In the genomic region with DNA sequence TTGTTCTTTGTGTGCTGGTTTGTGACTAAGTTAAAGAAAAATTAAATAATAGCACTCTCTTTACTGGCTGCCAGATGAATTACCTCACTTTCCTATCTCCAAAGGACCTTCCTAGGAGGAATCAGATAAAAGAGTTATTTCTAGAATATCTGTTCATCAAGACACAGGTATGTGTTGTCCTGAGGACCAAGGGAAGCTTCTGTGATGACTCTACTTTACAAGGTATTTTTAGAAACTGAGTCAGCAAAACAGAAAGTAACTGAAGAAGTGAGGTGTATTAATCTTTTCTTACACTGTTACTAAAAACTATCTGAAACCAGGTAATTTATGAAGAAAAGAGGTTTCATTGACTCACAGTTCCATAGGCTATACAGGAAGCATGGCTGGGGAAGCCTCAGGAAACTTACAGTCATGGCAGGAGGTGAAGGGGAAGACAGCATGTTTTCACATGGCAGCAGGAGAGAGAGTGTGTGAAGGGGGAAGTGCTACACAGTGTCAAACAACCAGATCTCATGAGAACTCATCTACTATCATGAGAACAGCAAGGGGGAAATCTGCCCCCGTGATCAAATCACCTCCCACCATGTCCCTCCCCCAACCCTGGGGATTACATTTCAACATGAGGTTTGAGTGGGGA, we compare ENCODE assay signal across 1 cellular context.
TF ChIP-seq lines count a peak whose summit lies in the region.

No MANE protein-coding gene starts in this region.

TF ChIP-seq in K562, 482 proteins besides CTCF, POLR2A, EP300 and RAD21 (continued from another document):
- TF ChIP-seq TSHZ1 (CRISPR knock-in tag; IDR thresholded peaks at IDR 0.05) (no peak), BCL6 (CRISPR knock-in tag; IDR thresholded peaks at IDR 0.05) (no peak), MAFF (IDR thresholded peaks at IDR 0.05; ENCODE audit: low read length) (peak; percentile 3; the same call in 1 of the 2 replicates), ZNF316 (IDR thresholded peaks at IDR 0.05) (0 out of 2 replicates have a peak, but pooled peaks have one; percentile 12)
